ENCODE assay signal across 1 cellular context in genomic region chr14:91418387-91419043, GRCh38.
TF ChIP-seq lines count a peak whose summit lies in the region.

No MANE protein-coding gene starts in this region.

TF ChIP-seq in K562, 482 proteins besides CTCF, POLR2A, EP300 and RAD21 (continued from another document and continues in another):
- TF ChIP-seq ZNF316 (IDR thresholded peaks at IDR 0.05) = no peak
- TF ChIP-seq SUPT5H (IDR thresholded peaks at IDR 0.05) = no peak
- no peak for TF ChIP-seq ZNF232 (CRISPR knock-in tag; IDR thresholded peaks at IDR 0.05)
- TF ChIP-seq E2F4 (CRISPR knock-in tag; IDR thresholded peaks at IDR 0.05; ENCODE audit: low read depth) = 0 out of 2 replicates have a peak, but pooled peaks have one; percentile 2
- no peak for TF ChIP-seq SMARCB1 (IDR thresholded peaks at IDR 0.05; ENCODE audit: insufficient read length, low read depth)
- no peak for TF ChIP-seq POLR2B (IDR thresholded peaks at IDR 0.05; ENCODE audit: low read depth, partially characterized antibody)
- no peak for TF ChIP-seq ARHGAP35 (IDR thresholded peaks at IDR 0.05; ENCODE audit: partially characterized antibody)
- TF ChIP-seq MLX (CRISPR knock-in tag; conservative IDR thresholded peaks at IDR 0.05) = no peak
- no peak for TF ChIP-seq RNF2 (IDR thresholded peaks at IDR 0.05)
- TF ChIP-seq KLF6 (CRISPR knock-in tag; IDR thresholded peaks at IDR 0.05; ENCODE audit: borderline replicate concordance) = no peak
- TF ChIP-seq ZNF740 (CRISPR knock-in tag; IDR thresholded peaks at IDR 0.05) = no peak
- no peak for TF ChIP-seq ZNF740 (tag; IDR thresholded peaks at IDR 0.05)
- no peak for TF ChIP-seq MEIS2 (IDR thresholded peaks at IDR 0.05; ENCODE audit: partially characterized antibody)
- TF ChIP-seq ZNF277 (CRISPR knock-in tag; IDR thresholded peaks at IDR 0.05; ENCODE audit: borderline replicate concordance) = no peak
- TF ChIP-seq ZNF134 (CRISPR knock-in tag; conservative IDR thresholded peaks at IDR 0.05) = no peak
- no peak for TF ChIP-seq ZZZ3 (IDR thresholded peaks at IDR 0.05)
- TF ChIP-seq TBL1XR1 (IDR thresholded peaks at IDR 0.05; ENCODE audit: low read length in 2 of 2) = no peak
- no peak for TF ChIP-seq CBFA2T3 (IDR thresholded peaks at IDR 0.05)
- TF ChIP-seq CHD7 (IDR thresholded peaks at IDR 0.05; ENCODE audit: low read depth, low read length) = no peak
- TF ChIP-seq HDAC2 (IDR thresholded peaks at IDR 0.05) = no peak
- no peak for TF ChIP-seq PRMT5 (CRISPR knock-in tag; IDR thresholded peaks at IDR 0.05)
- no peak for TF ChIP-seq SAFB2 (IDR thresholded peaks at IDR 0.05; ENCODE audit: borderline replicate concordance, low read depth, low read length, severe bottlenecking)
- no peak for TF ChIP-seq USF1 (CRISPR knock-in tag; IDR thresholded peaks at IDR 0.05)
- no peak for TF ChIP-seq NELFE (IDR thresholded peaks at IDR 0.05; ENCODE audit: insufficient read depth, insufficient read length)
- no peak for TF ChIP-seq U2AF2 (optimal IDR thresholded peaks at IDR 0.05; ENCODE audit: low read depth, low read length)
- no peak for TF ChIP-seq BCL6 (CRISPR knock-in tag; IDR thresholded peaks at IDR 0.05)
- TF ChIP-seq LARP7 (IDR thresholded peaks at IDR 0.05) = no peak
- no peak for TF ChIP-seq ZNF655 (CRISPR knock-in tag; IDR thresholded peaks at IDR 0.05)
- no peak for TF ChIP-seq RERE (CRISPR knock-in tag; IDR thresholded peaks at IDR 0.05; ENCODE audit: borderline replicate concordance)
- TF ChIP-seq HMG20A (CRISPR knock-in tag; conservative IDR thresholded peaks at IDR 0.05) = no peak
- no peak for TF ChIP-seq ZNF778 (CRISPR knock-in tag; IDR thresholded peaks at IDR 0.05)
- TF ChIP-seq KAT7 (CRISPR knock-in tag; IDR thresholded peaks at IDR 0.05; ENCODE audit: borderline replicate concordance) = no peak
- TF ChIP-seq GABPB2 (CRISPR knock-in tag; conservative IDR thresholded peaks at IDR 0.05) = no peak
